In genomic region chr6:45132059-45132458, GRCh38 we compare ENCODE assay signal across 17 cellular contexts.
DNase-seq lines count a peak whose midpoint lies in the region; ATAC-seq and TF ChIP-seq lines count a peak whose summit lies in the region.
"Had no signal": no experiment of that assay in that cellular context is flagged by ENCODE, and none has a peak within 500 bp of the region (broad histone marks: within the 10 kb centered on the region; RNA-seq: fewer than 3 reads in every experiment).

No MANE protein-coding gene starts in this region.

- CTCF ChIA-PET in PC-3 (lab: Charles Lee) (no interaction called here), GM10248 (lab: Yijun Ruan, JAX) (interaction anchor here (1.6 kb wide), 1 partner anchor 8 kb away, joined by 4 read pairs; no protein-coding TSS in a partner anchor)

- H3K9ac ChIP-seq in PC-3 (ENCODE audit: low read length) (no peak overlapping the region), fibroblast of lung (ENCODE audit: insufficient read depth, low read length) (no peak overlapping the region)

- peak; percentile 38 for DNase-seq in H4 (ENCODE audit: low spot score)
- peak; percentile 73 for DNase-seq in PC-3
- peak; percentile 22 to 28 for DNase-seq in fibroblast of lung (ENCODE audit: low read depth in 2 of 2)
- DNase-seq in pulmonary artery endothelial cell (ENCODE audit: low read depth, low spot score) = peak; percentile 37
- DNase-seq in activated naive CD4-positive, alpha-beta T cell treated with anti-CD3 and anti-CD28 coated beads, Interleukin-2, amount 50 U/mL, for 16 hours = no peak
- DNase-seq in GM10248 (ENCODE audit: extremely low spot score) = no peak
- DNase-seq: activated CD8-positive, alpha-beta T cell treated with anti-CD3 and anti-CD28 coated beads for 36 hours; activated T-cell treated with anti-CD3 and anti-CD28 coated beads, Interleukin-2, amount 50 U/mL, for 72 hours; DMS153; H9; immature natural killer cell; NCI-H146; SHP77; stimulated activated naive B cell treated with anti-CD40 and anti-IgM and Interleukin-4, amounts not matched to agents 10 μg/mL and 1 μg/mL and 100 μg/mL, for 72 hours; T-helper 17 cell; tibial artery had no signal

- intact Hi-C loops in PC-3 (cut with micrococcal nuclease) = no loop called here

- no peak overlapping the region for H3K4me2 ChIP-seq in PC-3 (ENCODE audit: low read length)
- no peak overlapping the region for H3K4me2 ChIP-seq in fibroblast of lung (ENCODE audit: extremely low read depth, insufficient read depth, low read length)

- ATAC-seq in PC-3 (peak; percentile 70), HG03520 (IDR thresholded peaks at IDR 0.05; ENCODE audit: unreplicated experiment) (no peak)
- ATAC-seq: activated CD8-positive, alpha-beta T cell treated with anti-CD3 and anti-CD28 coated beads for 36 hours; activated T-cell treated with anti-CD3 and anti-CD28 coated beads, Interleukin-2, amount 50 U/mL, for 72 hours; stimulated activated naive B cell treated with anti-CD40 and anti-IgM and Interleukin-4, amounts not matched to agents 10 μg/mL and 1 μg/mL and 100 μg/mL, for 72 hours; T-helper 17 cell had no signal

- H2AFZ ChIP-seq in PC-3 (ENCODE audit: low read length) (no peak overlapping the region), fibroblast of lung (ENCODE audit: low read length) (no peak overlapping the region)

- H3K4me1 ChIP-seq in PC-3 (ENCODE audit: insufficient read depth, low read length) (peaks cover 10% of the 10 kb centered on the region), fibroblast of lung (ENCODE audit: control insufficient read depth, extremely low read depth, insufficient read depth, low read length) (no peaks in the 10 kb centered on the region)

- H3K4me3 ChIP-seq in PC-3 (ENCODE audit: low read length) (no peak overlapping the region), fibroblast of lung (replicated peaks in 1 of 4; ENCODE audit: control extremely low read depth in 1 of 4, insufficient read depth in 1 of 4, low read depth in 3 of 4, low read length in 4 of 4) (no peak overlapping the region)
- H3K4me3 ChIP-seq: tibial artery had no signal

- no peaks in the 10 kb centered on the region for H3F3A ChIP-seq in PC-3 (ENCODE audit: low read length, unreplicated experiment)

- POLR2A ChIA-PET in PC-3 (lab: Charles Lee; ENCODE audit: unreplicated experiment) = interaction anchor here (0.6 kb wide), 2 partner anchors 138 to 531 kb away, joined by 3 to 6 read pairs; no protein-coding TSS in a partner anchor
- POLR2A ChIA-PET in GM10248 (lab: Yijun Ruan, JAX) = no interaction called here

- TF ChIP-seq CTCF in PC-3 (conservative IDR thresholded peaks at IDR 0.05; ENCODE audit: low read depth, low read length) = no peak
- no peak for TF ChIP-seq CTCF in fibroblast of lung (conservative IDR thresholded peaks at IDR 0.05 in 1 of 2, IDR thresholded peaks at IDR 0.05 in 1 of 2; ENCODE audit: low read depth in 1 of 2, low read length in 2 of 2)
- no peak for TF ChIP-seq CTCF in GM10248 (IDR thresholded peaks at IDR 0.05; ENCODE audit: control extremely low read depth, extremely low read depth, low read depth, missing control alignments)

- H3K9me3 ChIP-seq in PC-3 (ENCODE audit: low read length) (peaks cover 9% of the 10 kb centered on the region), fibroblast of lung (ENCODE audit: control insufficient read depth, insufficient read depth, low read depth, low read length) (no peaks in the 10 kb centered on the region)

- no peaks in the 10 kb centered on the region for H4K20me1 ChIP-seq in PC-3 (ENCODE audit: low read length)
- H4K20me1 ChIP-seq in fibroblast of lung (ENCODE audit: control insufficient read depth, extremely low read depth, insufficient read depth, low read length) = no peaks in the 10 kb centered on the region

- no TSS peak for BruUV-seq in PC-3 (replicated peaks; lab: Mats Ljungman, UMichigan)

- H3K36me3 ChIP-seq in PC-3 (ENCODE audit: low read depth, low read length) (peaks cover 5% of the 10 kb centered on the region; the same call in 1 of the 2 replicates), fibroblast of lung (ENCODE audit: control insufficient read depth, insufficient read depth, low read length) (no peaks in the 10 kb centered on the region)
- H3K36me3 ChIP-seq: tibial artery had no signal

- no peaks in the 10 kb centered on the region for H3K9me2 ChIP-seq in PC-3 (replicated peaks; ENCODE audit: low read length)

- no peaks in the 10 kb centered on the region for H3K27me3 ChIP-seq in PC-3 (ENCODE audit: low read length)
- H3K27me3 ChIP-seq in fibroblast of lung (ENCODE audit: control insufficient read depth, insufficient read depth, low read length) = no peaks in the 10 kb centered on the region
- H3K27me3 ChIP-seq: tibial artery had no signal

- H3K27ac ChIP-seq in PC-3 (ENCODE audit: low read length) = no peak overlapping the region
- no peak overlapping the region for H3K27ac ChIP-seq in fibroblast of lung (ENCODE audit: insufficient read depth, low read length)
- H3K27ac ChIP-seq: tibial artery had no signal

- H3K79me2 ChIP-seq in PC-3 (ENCODE audit: low read length) (no peaks in the 10 kb centered on the region), fibroblast of lung (ENCODE audit: control insufficient read depth, insufficient read depth, low read length) (no peaks in the 10 kb centered on the region)

Comparison
In these comparisons a context has a peak if more than half of its experiments do, and no peak if none do; other contexts are left out.
1. DNase-seq: peak in H4 (single experiment), PC-3 (single experiment), fibroblast of lung (2 of 2) and pulmonary artery endothelial cell (single experiment); none in activated naive CD4-positive, alpha-beta T cell treated with anti-CD3 and anti-CD28 coated beads, Interleukin-2, amount 50 U/mL, for 16 hours (single experiment) and GM10248 (single experiment).